Comparison of ENCODE assay signal across 7 cellular contexts in the genomic region with DNA sequence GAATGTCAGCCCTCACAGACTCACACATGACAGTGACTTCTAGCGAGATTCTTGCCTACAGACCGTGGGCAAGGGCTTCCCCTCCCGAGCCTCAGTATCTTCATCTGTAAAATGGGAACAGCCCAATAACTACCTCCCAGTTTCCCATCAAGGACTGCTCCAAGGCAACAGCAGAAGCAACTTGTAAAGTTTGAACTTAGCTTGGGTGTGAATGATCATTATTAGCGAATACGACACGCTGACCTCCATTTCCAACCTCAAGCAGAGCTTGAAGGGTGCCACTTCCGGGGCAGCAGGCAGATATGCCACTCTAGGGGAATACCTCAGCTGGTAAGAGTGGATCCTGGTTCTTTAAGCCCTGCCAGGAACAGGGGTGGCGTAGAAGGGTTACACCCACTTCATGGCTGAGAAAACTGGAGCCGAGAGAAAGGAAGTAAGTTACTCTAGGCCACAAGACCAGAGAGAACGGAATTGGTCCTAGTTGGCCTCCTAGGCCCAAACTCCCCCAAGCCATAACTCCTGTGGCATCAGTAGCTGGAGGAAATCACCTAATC. TPM values are rescaled to one million over a fixed set of nuclear protein-coding genes. Genes with fewer than 3 reads are reported as not detected.
A peak's percentile ranks its signal among the peaks of the same experiment; 100 is the strongest.
DNase-seq lines count a peak whose midpoint lies in the region; ATAC-seq and TF ChIP-seq lines count a peak whose summit lies in the region.

No MANE protein-coding gene starts in this region.

- peak in 1 of 2 donors; percentile 49 for TF ChIP-seq EP300 in tibial nerve (IDR thresholded peaks at IDR 0.05)

- DNase-seq in OCI-M1 (lab: John Stamatoyannopoulos, UW) (peak; percentile 46), mammary epithelial cell (no peak), lung (ENCODE audit: low spot score) (peak; percentile 63), tibial nerve (ENCODE audit: low spot score in 2 of 2) (no peak), NCI-H1436 (lab: John Stamatoyannopoulos, UW) (no peak)

- no peaks in the 10 kb centered on the region for H3K9me3 ChIP-seq in mammary epithelial cell (replicated peaks; ENCODE audit: insufficient read depth, low read length)
- no peaks in the 10 kb centered on the region for H3K9me3 ChIP-seq in lung (ENCODE audit: control insufficient read depth in 2 of 2, insufficient read depth in 1 of 2, low read length in 1 of 2)
- no peaks in the 10 kb centered on the region for H3K9me3 ChIP-seq in tibial nerve

- CTCF ChIA-PET in mammary epithelial cell (lab: Charles Lee; ENCODE audit: low non-redundant PET) = interaction anchor here (1.4 kb wide), 1 partner anchor 88 kb away, joined by 7 read pairs; no protein-coding TSS in a partner anchor

- intact Hi-C loops in mammary epithelial cell (cut with micrococcal nuclease) = no loop called here

- WGBS in mammary epithelial cell (ENCODE audit: low coverage, missing lambda C conversion rate) = 48% methylated on average over 8 of the region's 10 CpGs
- 29 to 30% methylated on average over 10 of the region's 10 CpGs for WGBS in lung, 2 donors
- whole genome bisulfite sequencing in tibial nerve, 2 donors = 48 to 51% methylated on average over 7 to 10 of the region's 10 CpGs

- peak overlapping the region; percentile 99 for H2AFZ ChIP-seq in mammary epithelial cell (ENCODE audit: low read depth, low read length)

- H3K9ac ChIP-seq in mammary epithelial cell (ENCODE audit: insufficient read depth, low read length) = peak overlapping the region; percentile 87

- in situ Hi-C loops in GM18951 (cut with MboI; ENCODE audit: low sequenced_read_pairs, unreplicated experiment) = no loop called here
- in situ Hi-C loops in mammary epithelial cell (cut with MboI; ENCODE audit: low sequenced_read_pairs in 2 of 2) = no loop called here

- H3K4me3 ChIP-seq in mammary epithelial cell (replicated peaks in 1 of 3; ENCODE audit: insufficient read depth in 1 of 3, low read depth in 2 of 3, low read length in 3 of 3) (peak overlapping the region; percentile 67 to 88 (median 68)), lung (peak overlapping the region; percentile 68), tibial nerve (peak overlapping the region; percentile 70 to 99 (median 94))

- peak overlapping the region; percentile 94 for H3K4me2 ChIP-seq in mammary epithelial cell (ENCODE audit: insufficient read depth, low read depth, low read length)

- TF ChIP-seq POLR2A in GM18951 (IDR thresholded peaks at IDR 0.05; ENCODE audit: extremely low read depth, insufficient read depth, insufficient read length) (peak; percentile 64), tibial nerve (IDR thresholded peaks at IDR 0.05) (no peak)

- no TSS peak for BruUV-seq in mammary epithelial cell (replicated peaks; lab: Mats Ljungman, UMichigan)

- H3K4me1 ChIP-seq in mammary epithelial cell (ENCODE audit: insufficient read depth, low read length) = peaks cover 41% of the 10 kb centered on the region
- H3K4me1 ChIP-seq in lung (ENCODE audit: control insufficient read depth in 2 of 2, insufficient read depth in 2 of 2, low read length in 2 of 2) = peaks cover 20 to 27% of the 10 kb centered on the region in 2 donors
- peaks cover 3 to 68% (median 56%) of the 10 kb centered on the region in 4 donors for H3K4me1 ChIP-seq in tibial nerve

- no peak for ATAC-seq in lung (ENCODE audit: insufficient read depth, low FRiP score)
- no peak for ATAC-seq in HG02759 (IDR thresholded peaks at IDR 0.05; ENCODE audit: unreplicated experiment)

- peaks cover 44% of the 10 kb centered on the region for H3K79me2 ChIP-seq in mammary epithelial cell (ENCODE audit: insufficient read depth, low read length)

- H3K36me3 ChIP-seq in mammary epithelial cell (ENCODE audit: insufficient read depth, low read length) = peaks cover 3% of the 10 kb centered on the region
- peaks cover 0 to 20% of the 10 kb centered on the region in 2 donors for H3K36me3 ChIP-seq in lung (ENCODE audit: control insufficient read depth in 2 of 2, insufficient read depth in 2 of 2, low read length in 2 of 2)
- peaks cover 0 to 18% (median 8%) of the 10 kb centered on the region in 3 donors for H3K36me3 ChIP-seq in tibial nerve

- no peaks in the 10 kb centered on the region for H3K27me3 ChIP-seq in mammary epithelial cell (ENCODE audit: insufficient read depth, low read length)
- no peaks in the 10 kb centered on the region for H3K27me3 ChIP-seq in lung (ENCODE audit: control insufficient read depth, insufficient read depth)
- no peaks in the 10 kb centered on the region for H3K27me3 ChIP-seq in tibial nerve

- dilution Hi-C loops in mammary epithelial cell (cut with HindIII; ENCODE audit: low sequenced_read_pairs) = no loop called here

- no peaks in the 10 kb centered on the region for H4K20me1 ChIP-seq in mammary epithelial cell (ENCODE audit: insufficient read depth, low read length)

- H3K27ac ChIP-seq in mammary epithelial cell (ENCODE audit: insufficient read depth, low read depth, low read length) = peak overlapping the region; percentile 91
- peak overlapping the region; percentile 85 to 98 for H3K27ac ChIP-seq in lung (ENCODE audit: low read depth in 1 of 2, low read length in 1 of 2)
- peak overlapping the region; percentile 88 to 99 (median 98) for H3K27ac ChIP-seq in tibial nerve

- TF ChIP-seq CTCF in mammary epithelial cell (conservative IDR thresholded peaks at IDR 0.05 in 1 of 2, IDR thresholded peaks at IDR 0.05 in 1 of 2; ENCODE audit: extremely low read depth in 1 of 2, insufficient read depth in 1 of 2, low read depth in 1 of 2, low read length in 2 of 2) (no peak), lung (IDR thresholded peaks at IDR 0.05; ENCODE audit: control extremely low read depth, extremely low read depth) (no peak), tibial nerve (IDR thresholded peaks at IDR 0.05) (no peak)

RNA-seq across cellular contexts. Expression of gene RNF44, which starts 2.0 kb away (rescaled TPM):
- 10 to 100 TPM in 1 of 2 donors, 1 to 10 TPM in 1; 5.5 to 29.1 TPM for total RNA-seq in mammary epithelial cell
- polyA plus RNA-seq in mammary epithelial cell = 7.9 TPM
- polyA minus RNA-seq in mammary epithelial cell = 10.3 TPM
- total RNA-seq in lung = 10 to 100 TPM; 23.4 to 40.5 TPM
- 10 to 100 TPM; 15.3 to 27.7 TPM for polyA plus RNA-seq in lung
- 10 to 100 TPM; 11.1 to 28.5 (median 21.8) TPM for total RNA-seq in tibial nerve

RNA-seq across cellular contexts. Expression of gene CDHR2, which starts 14.0 kb away (rescaled TPM):
- under 1 TPM; under 0.01 to 0.21 TPM for total RNA-seq in mammary epithelial cell
- polyA plus RNA-seq in mammary epithelial cell = 0.01 TPM
- not detected for polyA minus RNA-seq in mammary epithelial cell
- 1 to 10 TPM in 1 of 2 donors, under 1 TPM in 1; 0.74 to 1.5 TPM for total RNA-seq in lung
- under 1 TPM; 0.02 to 0.10 TPM for polyA plus RNA-seq in lung
- not detected for total RNA-seq in tibial nerve

Comparison
In these comparisons a context has a peak if more than half of its experiments do, and no peak if none do; other contexts are left out.
1. DNase-seq: peak in OCI-M1 (single experiment) and lung (single experiment); none in mammary epithelial cell (single experiment), tibial nerve (0 of 2) and NCI-H1436 (single experiment).
2. Peak in every context shown above with its lines, with median percentiles within 50 percentile points of each other: H3K27ac ChIP-seq and H3K4me3 ChIP-seq.